In the genomic region with DNA sequence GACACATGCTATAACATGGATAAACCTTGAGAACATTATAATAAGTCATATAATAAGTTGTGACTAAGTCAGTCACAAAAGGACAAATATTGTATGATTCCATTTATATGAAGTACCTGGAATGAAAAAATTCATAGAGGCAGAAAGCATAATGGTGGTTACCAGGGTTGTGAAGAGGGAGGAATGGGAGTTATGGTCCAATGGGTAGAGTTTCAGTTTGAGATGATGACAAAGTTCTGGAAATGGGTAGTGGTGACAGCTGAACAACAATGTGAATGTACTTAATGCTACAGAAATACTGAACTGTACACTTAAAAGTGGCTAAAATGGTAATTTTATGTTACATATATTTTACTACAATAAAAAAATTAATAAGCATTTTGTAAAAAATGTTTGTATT, we compare ENCODE assay signal across 19 cellular contexts. TPM values are rescaled to one million over a fixed set of nuclear protein-coding genes. Genes with fewer than 3 reads are reported as not detected.
DNase-seq lines count a peak whose midpoint lies in the region; ATAC-seq and TF ChIP-seq lines count a peak whose summit lies in the region.
"Had no signal": no experiment of that assay in that cellular context is flagged by ENCODE, and none has a peak within 500 bp of the region (broad histone marks: within the 10 kb centered on the region; RNA-seq: fewer than 3 reads in every experiment).

No MANE protein-coding gene starts in this region.

- intact Hi-C loops in colonic mucosa (cut with DNase I) = no loop called here
- intact Hi-C loops in thyroid gland (cut with DNase I) = no loop called here

- H3K36me3 ChIP-seq in colonic mucosa (no peaks in the 10 kb centered on the region), thyroid gland (no peaks in the 10 kb centered on the region)
- H3K36me3 ChIP-seq: neutrophil had no signal

- DNase-seq in NCI-H2171 treated with DMSO at 0.1 percent for 48 hours (lab: John Stamatoyannopoulos, UW) = peak; percentile 29
- no peak for DNase-seq in NCI-H2171 (lab: John Stamatoyannopoulos, UW)
- DNase-seq in LHCN-M2 (ENCODE audit: low read depth) = peak; percentile 63
- no peak for DNase-seq in colonic mucosa
- DNase-seq in thyroid gland = no peak
- no peak for DNase-seq in activated CD4-positive, alpha-beta T cell treated with anti-CD3 and anti-CD28 coated beads, Interleukin-2, amount 50 U/mL, for 4 hours
- DNase-seq: activated CD8-positive, alpha-beta T cell treated with anti-CD3 and anti-CD28 coated beads, Interleukin-2, amount 10 ng/mL, durations not matched to agents 7 days and 5 days; activated T-cell treated with anti-CD3 and anti-CD28 coated beads, Interleukin-2, amount 50 U/mL, for 48 hours; CD8-positive, alpha-beta T cell; left colon; stimulated activated CD4-positive, alpha-beta T cell treated with anti-CD3 and anti-CD28 coated beads, Interleukin-12 subunit alpha, Interleukin-12 subunit beta, amount 100 ng/mL, for 4 hours; T-cell; trophoblast cell had no signal

- H3K27me3 ChIP-seq in colonic mucosa = no peaks in the 10 kb centered on the region
- no peaks in the 10 kb centered on the region for H3K27me3 ChIP-seq in thyroid gland
- H3K27me3 ChIP-seq: body of pancreas, foreskin keratinocyte had no signal

- H3K27ac ChIP-seq in colonic mucosa = peak overlapping the region; percentile 91
- H3K27ac ChIP-seq in thyroid gland = peak overlapping the region; percentile 92 to 98 (median 97)
- H3K27ac ChIP-seq: neutrophil had no signal

- H3K4me1 ChIP-seq in colonic mucosa (peaks cover 7% of the 10 kb centered on the region), thyroid gland (peaks cover 24 to 57% of the 10 kb centered on the region in 2 donors)

- H3K4me3 ChIP-seq in colonic mucosa (no peak overlapping the region), thyroid gland (replicated peaks in 1 of 3) (no peak overlapping the region)
- H3K4me3 ChIP-seq: body of pancreas, mucosa of descending colon had no signal

- no peak for TF ChIP-seq CTCF in colonic mucosa (IDR thresholded peaks at IDR 0.05)
- no peak for TF ChIP-seq CTCF in thyroid gland (IDR thresholded peaks at IDR 0.05)

- H3K9me3 ChIP-seq in colonic mucosa = no peaks in the 10 kb centered on the region
- H3K9me3 ChIP-seq in thyroid gland = no peaks in the 10 kb centered on the region
- H3K9me3 ChIP-seq: body of pancreas, mucosa of descending colon, neutrophil had no signal

- ATAC-seq in HG03521 (IDR thresholded peaks at IDR 0.05; ENCODE audit: unreplicated experiment) = no peak
- no peak for ATAC-seq in HG03175 (IDR thresholded peaks at IDR 0.05; ENCODE audit: unreplicated experiment)
- ATAC-seq: activated CD8-positive, alpha-beta T cell treated with anti-CD3 and anti-CD28 coated beads, Interleukin-2, amount 10 ng/mL, durations not matched to agents 7 days and 5 days; CD8-positive, alpha-beta T cell; T-cell had no signal

- H3K9ac ChIP-seq in colonic mucosa (ENCODE audit: low read depth in 2 of 2, low read length in 2 of 2) = no peak overlapping the region

- TF ChIP-seq POLR2A in thyroid gland (IDR thresholded peaks at IDR 0.05) = no peak

RNA-seq across cellular contexts. Expression of a gene that starts 49.7 kb away (rescaled TPM):
- total RNA-seq in LHCN-M2 (2014; rRNA removed) (26.2 and 35.1 TPM in 2 replicates), colonic mucosa (100 to 1,000 TPM; 238 to 382 TPM), thyroid gland (100 to 1,000 TPM in 2 of 4 donors, 10 to 100 TPM in 2; 91.9 to 143 (median 97.8) TPM)
- 24.0 TPM for polyA plus RNA-seq in LHCN-M2 (2012)

Comparison
In these comparisons a context has a peak if more than half of its experiments do, and no peak if none do; other contexts are left out.
1. DNase-seq: peak in NCI-H2171 treated with DMSO at 0.1 percent for 48 hours (single experiment) and LHCN-M2 (single experiment); none in NCI-H2171 (single experiment), colonic mucosa (single experiment), thyroid gland (0 of 2) and activated CD4-positive, alpha-beta T cell treated with anti-CD3 and anti-CD28 coated beads, Interleukin-2, amount 50 U/mL, for 4 hours (0 of 2).